In the genomic region with DNA sequence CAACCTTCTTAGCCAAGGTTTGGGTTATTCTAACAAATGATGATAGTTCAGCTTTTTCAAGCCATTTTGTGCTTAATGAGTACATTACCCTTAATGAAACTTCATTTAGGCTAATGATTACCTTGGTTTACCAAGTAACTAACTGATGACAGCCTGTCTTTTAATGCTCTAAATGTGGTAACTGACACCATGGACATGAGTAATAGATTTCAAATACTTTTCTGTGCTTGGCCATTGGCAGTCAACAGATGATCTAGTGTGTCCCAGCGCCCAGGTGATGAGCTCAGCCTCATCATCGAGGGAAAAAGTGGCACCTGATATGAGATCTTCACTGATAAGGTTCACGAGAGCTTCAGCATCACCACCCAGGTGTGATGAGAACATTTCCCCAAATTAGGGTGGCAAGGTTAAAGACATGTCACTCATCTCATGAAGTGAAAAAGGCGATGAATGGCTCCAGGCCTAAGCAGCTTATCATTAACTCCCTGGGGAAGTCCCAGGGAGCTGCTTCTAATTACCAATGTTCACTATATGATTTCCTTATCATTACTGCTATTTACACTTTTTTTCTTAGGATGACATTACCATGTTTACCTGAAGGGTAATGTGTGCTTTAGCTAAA, we compare ENCODE assay signal across 34 cellular contexts.
DNase-seq lines count a peak whose midpoint lies in the region; ATAC-seq and TF ChIP-seq lines count a peak whose summit lies in the region.
"Had no signal": no experiment of that assay in that cellular context is flagged by ENCODE, and none has a peak within 500 bp of the region (broad histone marks: within the 10 kb centered on the region; RNA-seq: fewer than 3 reads in every experiment).

No MANE protein-coding gene starts in this region.

- 56 to 100% methylated on average over 1 to 4 of the region's 4 CpGs for WGBS in gastroesophageal sphincter (ENCODE audit: low coverage in 1 of 2), 2 donors

- no peaks in the 10 kb centered on the region for H3K27me3 ChIP-seq in gastroesophageal sphincter
- H3K27me3 ChIP-seq: BLaER1 treated with 17β-estradiol and CSF1 and Interleukin-3, amounts not matched to agents 10 nM and 100 nM; colonic mucosa; testis had no signal

- no peak overlapping the region for H3K27ac ChIP-seq in gastroesophageal sphincter
- H3K27ac ChIP-seq: BLaER1 treated with 17β-estradiol and CSF1 and Interleukin-3, amounts not matched to agents 10 nM and 100 nM; colonic mucosa; HL-60; left lung; testis had no signal

- no peak overlapping the region for H3K4me3 ChIP-seq in gastroesophageal sphincter
- H3K4me3 ChIP-seq: BLaER1 treated with 17β-estradiol and CSF1 and Interleukin-3, amounts not matched to agents 10 nM and 100 nM; colonic mucosa; left lung; smooth muscle cell; testis had no signal

- H3K36me3 ChIP-seq in gastroesophageal sphincter = no peaks in the 10 kb centered on the region
- H3K36me3 ChIP-seq: BLaER1 treated with 17β-estradiol and CSF1 and Interleukin-3, amounts not matched to agents 10 nM and 100 nM; colonic mucosa; left lung had no signal

- no peak for TF ChIP-seq CTCF in gastroesophageal sphincter (IDR thresholded peaks at IDR 0.05)

- TF ChIP-seq EP300 in gastroesophageal sphincter (IDR thresholded peaks at IDR 0.05) = no peak

- ATAC-seq in GM18907 (IDR thresholded peaks at IDR 0.05; ENCODE audit: unreplicated experiment) (peak; percentile 73), HG02678 (IDR thresholded peaks at IDR 0.05; ENCODE audit: unreplicated experiment) (peak; percentile 58), GM19351 (IDR thresholded peaks at IDR 0.05; ENCODE audit: unreplicated experiment) (no peak), gastroesophageal sphincter (no peak)
- ATAC-seq: activated naive CD8-positive, alpha-beta T cell treated with anti-CD3 and anti-CD28 coated beads, Interleukin-2, amount 50 U/mL, for 24 hours; activated T-cell treated with anti-CD3 and anti-CD28 coated beads, Interleukin-2, amount 50 U/mL, for 72 hours; left lung; right cardiac atrium; Right ventricle myocardium inferior; SK-N-SH treated with all-trans-retinoic acid at 6 μM for 48 hours; T-helper 17 cell had no signal

- DNase-seq in NCI-H82 (lab: John Stamatoyannopoulos, UW) = peak; percentile 89
- DNase-seq in renal cortical epithelial cell (ENCODE audit: low read depth) = peak; percentile 80
- DNase-seq in HUDEP-2 (lab: John Stamatoyannopoulos, UW; ENCODE audit: unreplicated experiment in 76 of 76) = no peak
- no peak for DNase-seq in putamen (ENCODE audit: low spot score)
- DNase-seq: activated naive CD4-positive, alpha-beta T cell; activated naive CD8-positive, alpha-beta T cell treated with anti-CD3 and anti-CD28 coated beads, Interleukin-2, amount 50 U/mL, for 24 hours; activated T-cell treated with anti-CD3 and anti-CD28 coated beads, Interleukin-2, amount 50 U/mL, for 72 hours; Caco-2; colonic mucosa; DMS79 treated with DMSO at 0.1 percent for 48 hours; effector CD4-positive, alpha-beta T cell; GDM1; glutamatergic neuron; H7; KG1; left lung; mesendoderm; NCI-H1105; NCI-H1930; NCI-H2171 treated with DMSO at 0.1 percent for 48 hours; NCI-H524 treated with DMSO at 0.1 percent for 48 hours; right cardiac atrium; stimulated activated naive CD4-positive, alpha-beta T cell treated with Interleukin-2 at 50 U/mL for 16 hours; T-helper 17 cell; testis had no signal

- no peaks in the 10 kb centered on the region for H3K4me1 ChIP-seq in gastroesophageal sphincter
- H3K4me1 ChIP-seq: BLaER1 treated with 17β-estradiol and CSF1 and Interleukin-3, amounts not matched to agents 10 nM and 100 nM; Caco-2; colonic mucosa; left lung; testis had no signal

- no peak for TF ChIP-seq POLR2A in gastroesophageal sphincter (IDR thresholded peaks at IDR 0.05)

- no peaks in the 10 kb centered on the region for H3K9me3 ChIP-seq in gastroesophageal sphincter
- H3K9me3 ChIP-seq: BLaER1 treated with 17β-estradiol and CSF1 and Interleukin-3, amounts not matched to agents 10 nM and 100 nM; Caco-2; colonic mucosa; left lung; testis had no signal

Comparison
In these comparisons a context has a peak if more than half of its experiments do, and no peak if none do; other contexts are left out.
1. ATAC-seq: peak in GM18907 (single experiment) and HG02678 (single experiment); none in GM19351 (single experiment) and gastroesophageal sphincter (single experiment).
2. DNase-seq: peak in NCI-H82 (single experiment) and renal cortical epithelial cell (single experiment); none in HUDEP-2 (0 of 76) and putamen (single experiment).